Comparison of ENCODE assay signal across 1 cellular context in genomic region chr5:72921103-72921502, GRCh38.
TF ChIP-seq lines count a peak whose summit lies in the region.

No MANE protein-coding gene starts in this region.

TF ChIP-seq in SK-N-SH, 30 proteins besides CTCF, POLR2A, EP300 and RAD21 (continued from another document):
- TF ChIP-seq USF1 (IDR thresholded peaks at IDR 0.05; ENCODE audit: borderline replicate concordance, low read depth) (no peak), RXRA (IDR thresholded peaks at IDR 0.05; ENCODE audit: borderline replicate concordance, low read depth) (no peak), SIN3A (IDR thresholded peaks at IDR 0.05; ENCODE audit: borderline replicate concordance, low read depth, low read length) (no peak), MXI1 (IDR thresholded peaks at IDR 0.05; ENCODE audit: low read depth, low read length) (no peak)
